In the genomic region with DNA sequence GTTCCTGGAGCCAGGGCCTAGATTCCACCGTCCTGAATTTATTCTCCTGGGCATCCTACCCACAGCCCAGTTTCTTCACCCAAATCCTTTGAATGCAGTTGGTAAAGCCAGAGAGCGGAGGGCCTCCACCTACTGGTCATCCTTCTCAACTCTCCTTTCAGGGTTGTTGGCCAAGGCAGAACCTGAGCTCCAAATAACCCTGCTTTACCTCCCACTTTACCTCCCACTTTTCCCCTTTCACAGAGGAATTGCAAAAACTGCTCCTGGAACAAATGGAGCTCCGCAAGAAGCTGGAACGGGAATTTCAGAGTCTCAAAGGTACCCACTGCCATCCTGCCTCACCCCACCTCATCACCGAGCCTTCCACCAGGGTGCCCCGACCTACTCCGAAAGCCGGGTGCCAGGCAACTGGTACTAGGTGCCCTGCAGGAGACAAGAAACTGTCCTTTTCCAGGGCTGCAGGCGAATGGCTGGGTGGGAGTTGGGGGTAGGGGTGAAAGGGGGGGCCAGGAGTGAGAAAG, we compare ENCODE assay signal across 8 cellular contexts. TPM values are rescaled to one million over a fixed set of nuclear protein-coding genes. Genes with fewer than 3 reads are reported as not detected.
DNase-seq lines count a peak whose midpoint lies in the region; ATAC-seq and TF ChIP-seq lines count a peak whose summit lies in the region.

No MANE protein-coding gene starts in this region.

- H3K36me3 Mint-ChIP-seq in nephron progenitor cell (ENCODE audit: low read depth) = no peaks in the 10 kb centered on the region
- H3K36me3 Mint-ChIP-seq in activated CD8-positive, alpha-beta T cell treated with anti-CD3 and anti-CD28 coated beads, Interleukin-2, amount 10 ng/mL, durations not matched to agents 7 days and 5 days (ENCODE audit: low read depth) = peaks cover 2% of the 10 kb centered on the region
- H3K36me3 Mint-ChIP-seq in naive thymus-derived CD8-positive, alpha-beta T cell = no peaks in the 10 kb centered on the region

- H3K9me3 Mint-ChIP-seq in nephron progenitor cell = no peaks in the 10 kb centered on the region
- H3K9me3 Mint-ChIP-seq in activated CD8-positive, alpha-beta T cell treated with anti-CD3 and anti-CD28 coated beads, Interleukin-2, amount 10 ng/mL, durations not matched to agents 7 days and 5 days (ENCODE audit: insufficient read depth) = no peaks in the 10 kb centered on the region
- H3K9me3 Mint-ChIP-seq in naive thymus-derived CD8-positive, alpha-beta T cell = peaks cover 0 to 2% (median 0%) of the 10 kb centered on the region in 9 donors

- TF ChIP-seq CTCF in nephron progenitor cell (IDR thresholded peaks at IDR 0.05) = peak; percentile 31

- POLR2A ChIA-PET in activated CD8-positive, alpha-beta T cell treated with anti-CD3 and anti-CD28 coated beads, Interleukin-2, amount 10 ng/mL, durations not matched to agents 7 days and 5 days (lab: Charles Lee) = interaction anchor here (0.6 kb wide), 1 partner anchor 1582 kb away, joined by 3 read pairs; no protein-coding TSS in a partner anchor
- POLR2A ChIA-PET in naive thymus-derived CD8-positive, alpha-beta T cell (lab: Charles Lee) = interaction anchor here (0.7 kb wide), 1 partner anchor 310 kb away, joined by 3 read pairs; no protein-coding TSS in a partner anchor

- no peak for ATAC-seq in activated CD8-positive, alpha-beta T cell treated with anti-CD3 and anti-CD28 coated beads, Interleukin-2, amount 10 ng/mL, durations not matched to agents 7 days and 5 days
- no peak for ATAC-seq in naive thymus-derived CD8-positive, alpha-beta T cell

- peaks cover 63% of the 10 kb centered on the region for H3K4me1 Mint-ChIP-seq in nephron progenitor cell
- peaks cover 52% of the 10 kb centered on the region for H3K4me1 Mint-ChIP-seq in activated CD8-positive, alpha-beta T cell treated with anti-CD3 and anti-CD28 coated beads, Interleukin-2, amount 10 ng/mL, durations not matched to agents 7 days and 5 days (ENCODE audit: low read depth)
- H3K4me1 Mint-ChIP-seq in naive thymus-derived CD8-positive, alpha-beta T cell = peaks cover 21 to 65% (median 55%) of the 10 kb centered on the region in 4 donors

- DNase-seq in DMS53 (lab: John Stamatoyannopoulos, UW) (peak; percentile 49), DMS53 treated with DMSO at 0.1 percent for 48 hours (lab: John Stamatoyannopoulos, UW; ENCODE audit: unreplicated experiment) (no peak), amniotic epithelial cell (ENCODE audit: low read depth) (peak; percentile 45), nephron progenitor cell (no peak), NCI-H345 (lab: John Stamatoyannopoulos, UW) (no peak)
- DNase-seq in activated CD8-positive, alpha-beta T cell treated with anti-CD3 and anti-CD28 coated beads, Interleukin-2, amount 10 ng/mL, durations not matched to agents 7 days and 5 days = no peak
- DNase-seq in naive thymus-derived CD8-positive, alpha-beta T cell = no peak

- peaks cover 92% of the 10 kb centered on the region for H3K27me3 Mint-ChIP-seq in nephron progenitor cell (ENCODE audit: low read depth, poor library complexity)
- peaks cover 76% of the 10 kb centered on the region for H3K27me3 Mint-ChIP-seq in activated CD8-positive, alpha-beta T cell treated with anti-CD3 and anti-CD28 coated beads, Interleukin-2, amount 10 ng/mL, durations not matched to agents 7 days and 5 days (ENCODE audit: low read depth)
- peaks cover 32 to 87% (median 56%) of the 10 kb centered on the region in 5 donors for H3K27me3 Mint-ChIP-seq in naive thymus-derived CD8-positive, alpha-beta T cell

- H3K27ac Mint-ChIP-seq in nephron progenitor cell = no peak overlapping the region
- H3K27ac Mint-ChIP-seq in activated CD8-positive, alpha-beta T cell treated with anti-CD3 and anti-CD28 coated beads, Interleukin-2, amount 10 ng/mL, durations not matched to agents 7 days and 5 days = no peak overlapping the region
- peak overlapping the region in 1 of 10 donors; percentile 33 for H3K27ac Mint-ChIP-seq in naive thymus-derived CD8-positive, alpha-beta T cell

- CTCF ChIA-PET in activated CD8-positive, alpha-beta T cell treated with anti-CD3 and anti-CD28 coated beads, Interleukin-2, amount 10 ng/mL, durations not matched to agents 7 days and 5 days (lab: Charles Lee) = interaction anchor here (1.0 to 2.4 kb wide), 5 partner anchors 45 to 375 kb away, joined by 3 to 13 read pairs (median 5); no protein-coding TSS in a partner anchor

- peak; percentile 44; the same call in 1 of the 2 replicates for TF ChIP-seq RAD21 in Ishikawa (IDR thresholded peaks at IDR 0.05; ENCODE audit: low read depth)

- peak overlapping the region; percentile 75 for H3K4me3 Mint-ChIP-seq in nephron progenitor cell
- H3K4me3 Mint-ChIP-seq in activated CD8-positive, alpha-beta T cell treated with anti-CD3 and anti-CD28 coated beads, Interleukin-2, amount 10 ng/mL, durations not matched to agents 7 days and 5 days = no peak overlapping the region
- H3K4me3 Mint-ChIP-seq in naive thymus-derived CD8-positive, alpha-beta T cell = peak overlapping the region in 1 of 10 donors; percentile 7

- no peak for TF ChIP-seq EP300 in Ishikawa (IDR thresholded peaks at IDR 0.05; ENCODE audit: borderline replicate concordance)

TF ChIP-seq in Ishikawa, 13 proteins besides CTCF, POLR2A, EP300 and RAD21:
- TF ChIP-seq YY1 (IDR thresholded peaks at IDR 0.05; ENCODE audit: low read depth) (no peak), TCF12 (IDR thresholded peaks at IDR 0.05; ENCODE audit: low read depth) (no peak), CEBPB (IDR thresholded peaks at IDR 0.05) (no peak), NFIC (IDR thresholded peaks at IDR 0.05) (no peak), EGR1 (IDR thresholded peaks at IDR 0.05) (no peak), TAF1 (IDR thresholded peaks at IDR 0.05; ENCODE audit: low read depth) (no peak), FOXM1 (IDR thresholded peaks at IDR 0.05; ENCODE audit: borderline replicate concordance, low read depth) (no peak), REST (IDR thresholded peaks at IDR 0.05; ENCODE audit: low read depth) (no peak), ZBTB7A (IDR thresholded peaks at IDR 0.05; ENCODE audit: low read depth) (no peak)
- TF ChIP-seq, protein P1, sequence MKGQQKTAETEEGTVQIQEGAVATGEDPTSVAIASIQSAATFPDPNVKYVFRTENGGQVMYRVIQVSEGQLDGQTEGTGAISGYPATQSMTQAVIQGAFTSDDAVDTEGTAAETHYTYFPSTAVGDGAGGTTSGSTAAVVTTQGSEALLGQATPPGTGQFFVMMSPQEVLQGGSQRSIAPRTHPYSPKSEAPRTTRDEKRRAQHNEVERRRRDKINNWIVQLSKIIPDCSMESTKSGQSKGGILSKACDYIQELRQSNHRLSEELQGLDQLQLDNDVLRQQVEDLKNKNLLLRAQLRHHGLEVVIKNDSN (IDR thresholded peaks at IDR 0.05) = no peak

RNA-seq across cellular contexts. Expression of gene SKOR1, which starts 6.8 kb away (rescaled TPM):
- total RNA-seq in activated CD8-positive, alpha-beta T cell treated with anti-CD3 and anti-CD28 coated beads, Interleukin-2, amount 10 ng/mL, durations not matched to agents 7 days and 5 days = under 1 TPM; 0.21 to 0.32 TPM
- total RNA-seq in naive thymus-derived CD8-positive, alpha-beta T cell = 1 to 10 TPM; 1.0 to 1.4 TPM
- polyA plus RNA-seq in naive thymus-derived CD8-positive, alpha-beta T cell = under 1 TPM in 1 of 3 donors, not detected in 2; 0.05 TPM

RNA-seq across cellular contexts. Expression of gene RNU6-1, which starts 7.8 kb away (rescaled TPM):
- not detected for total RNA-seq in activated CD8-positive, alpha-beta T cell treated with anti-CD3 and anti-CD28 coated beads, Interleukin-2, amount 10 ng/mL, durations not matched to agents 7 days and 5 days
- not detected for total RNA-seq in naive thymus-derived CD8-positive, alpha-beta T cell
- not detected for polyA plus RNA-seq in naive thymus-derived CD8-positive, alpha-beta T cell

Comparison
In these comparisons a context has a peak if more than half of its experiments do, and no peak if none do; other contexts are left out.
1. DNase-seq: peak in DMS53 (single experiment) and amniotic epithelial cell (single experiment); none in DMS53 treated with DMSO at 0.1 percent for 48 hours (single experiment), nephron progenitor cell (single experiment), activated CD8-positive, alpha-beta T cell treated with anti-CD3 and anti-CD28 coated beads, Interleukin-2, amount 10 ng/mL, durations not matched to agents 7 days and 5 days (single experiment), naive thymus-derived CD8-positive, alpha-beta T cell (0 of 10) and NCI-H345 (single experiment).